8 cellular contexts compared by ENCODE assay signal in genomic region chr7:87220734-87221215, GRCh38. TPM values are rescaled to one million over a fixed set of nuclear protein-coding genes. Genes with fewer than 3 reads are reported as not detected.
DNase-seq lines count a peak whose midpoint lies in the region; ATAC-seq and TF ChIP-seq lines count a peak whose summit lies in the region.

No MANE protein-coding gene starts in this region.

- no TSS peak for BruUV-seq in A673 (replicated peaks; lab: Mats Ljungman, UMichigan)

- peaks cover 20% of the 10 kb centered on the region for H3K27me3 ChIP-seq in A673 (replicated peaks; ENCODE audit: insufficient read depth, low read depth, low read length, poor library complexity)
- H3K27me3 ChIP-seq in iPS DF 6.9 (ENCODE audit: control insufficient read depth, insufficient read depth, low read length) = peaks cover 10% of the 10 kb centered on the region; the same call in 1 of the 2 replicates
- no peaks in the 10 kb centered on the region for H3K27me3 ChIP-seq in gastrocnemius medialis

- ATAC-seq in gastrocnemius medialis = peak in 1 of 2 donors; percentile 35
- ATAC-seq in GM18907 (IDR thresholded peaks at IDR 0.05; ENCODE audit: unreplicated experiment) = no peak

- no peak for TF ChIP-seq POLR2A in gastrocnemius medialis (IDR thresholded peaks at IDR 0.05)

- CTCF ChIA-PET in A673 (lab: Charles Lee) = interaction anchor here (0.5 kb wide), 1 partner anchor 69 kb away, joined by 4 read pairs; the partner anchor contains the start of gene DMTF1

- DNase-seq in A673 (ENCODE audit: low spot score) (peak; percentile 13), GM12865 (ENCODE audit: low read depth) (peak; percentile 22), iPS DF 6.9 (ENCODE audit: low read depth, low spot score) (no peak), gastrocnemius medialis (peak in 1 of 2 donors; percentile 22), 8988T (no peak), mucosa of gallbladder (ENCODE audit: low spot score) (no peak)

- H3K4me1 ChIP-seq in A673 (ENCODE audit: insufficient read depth, low read length, poor library complexity, severe bottlenecking) (peaks cover 19% of the 10 kb centered on the region), iPS DF 6.9 (ENCODE audit: control insufficient read depth, insufficient read depth, low read length) (peaks cover 4% of the 10 kb centered on the region), gastrocnemius medialis (peaks cover 10% of the 10 kb centered on the region in 2 donors)

- no peak overlapping the region for H3K27ac ChIP-seq in A673 (ENCODE audit: low read depth, low read length, poor library complexity, severe bottlenecking)
- no peak overlapping the region for H3K27ac ChIP-seq in iPS DF 6.9 (ENCODE audit: low read length)
- H3K27ac ChIP-seq in gastrocnemius medialis = peak overlapping the region in 1 of 4 donors; percentile 75

- WGBS in iPS DF 6.9 (ENCODE audit: insufficient coverage, insufficient read length) = no CpG with 5 or more reads among the region's 17 CpGs

- H3K36me3 ChIP-seq in A673 (ENCODE audit: insufficient read depth, low read length, poor library complexity, severe bottlenecking) (no peaks in the 10 kb centered on the region), iPS DF 6.9 (ENCODE audit: control insufficient read depth, insufficient read depth, low read length) (no peaks in the 10 kb centered on the region), gastrocnemius medialis (no peaks in the 10 kb centered on the region)

- TF ChIP-seq CTCF in A673 (conservative IDR thresholded peaks at IDR 0.05; ENCODE audit: low read depth, low read length) (no peak), GM12865 (IDR thresholded peaks at IDR 0.05; ENCODE audit: insufficient read depth, low read depth, low read length, missing control alignments) (no peak), WI38 (IDR thresholded peaks at IDR 0.05; ENCODE audit: low read depth, low read length) (no peak), gastrocnemius medialis (IDR thresholded peaks at IDR 0.05 in 4 of 5, conservative IDR thresholded peaks at IDR 0.05 in 1 of 5) (no peak)

- POLR2A ChIA-PET in A673 (lab: Charles Lee; ENCODE audit: low non-redundant PET) = interaction anchor here (1.4 kb wide), 1 partner anchor 68 kb away, joined by 3 read pairs; the partner anchor contains the start of gene DMTF1

- H3K4me3 ChIP-seq in A673 (ENCODE audit: low read depth, low read length, poor library complexity, severe bottlenecking) (peak overlapping the region; percentile 78), GM12865 (ENCODE audit: low read depth, low read length) (peak overlapping the region; percentile 91), WI38 (ENCODE audit: low read depth, low read length) (peak overlapping the region; percentile 89), iPS DF 6.9 (ENCODE audit: low read length) (peak overlapping the region; percentile 97; the same call in 1 of the 2 replicates), gastrocnemius medialis (peak overlapping the region; percentile 80 to 89 (median 81))

- intact Hi-C loops in A673 (cut with micrococcal nuclease; ENCODE audit: unreplicated experiment) (no loop called here), gastrocnemius medialis (cut with DNase I; ENCODE audit: low total_unique reads) (no loop called here)

- H3K9me3 ChIP-seq in A673 (ENCODE audit: low read depth, low read length, poor library complexity, severe bottlenecking) (no peaks in the 10 kb centered on the region), iPS DF 6.9 (ENCODE audit: control insufficient read depth, insufficient read depth, low read length) (no peaks in the 10 kb centered on the region), gastrocnemius medialis (no peaks in the 10 kb centered on the region)

- in situ Hi-C loops in gastrocnemius medialis (cut with MboI; ENCODE audit: low sequenced_read_pairs in 4 of 4) = loop anchor here in 1 of 4 donors (10.0 kb wide), 1 partner anchor 296 kb away; no protein-coding TSS in a partner anchor

RNA-seq across cellular contexts. Expression of gene TMEM243, which starts 1.2 kb away (rescaled TPM):
- 24.5 and 25.8 TPM in 2 replicates for total RNA-seq in A673 (2021)
- 1 to 10 TPM; 2.8 to 6.5 (median 4.1) TPM for total RNA-seq in gastrocnemius medialis
- total RNA-seq in mucosa of gallbladder = 24.0 TPM

Comparison
In these comparisons a context has a peak if more than half of its experiments do, and no peak if none do; other contexts are left out.
1. DNase-seq: peak in A673 (single experiment) and GM12865 (single experiment); none in iPS DF 6.9 (single experiment), 8988T (single experiment) and mucosa of gallbladder (single experiment).
2. Peak in every context shown above with its lines, with median percentiles within 50 percentile points of each other: H3K4me3 ChIP-seq.